In genomic region chr6:88839280-88839679, GRCh38 we compare ENCODE assay signal across 38 cellular contexts.
"Had no signal": no experiment of that assay in that cellular context is flagged by ENCODE, and none has a peak within 500 bp of the region (broad histone marks: within the 10 kb centered on the region; RNA-seq: fewer than 3 reads in every experiment).

No MANE protein-coding gene starts in this region.

- H3K27ac ChIP-seq: adrenal gland, body of pancreas, brain microvascular endothelial cell, breast epithelium, cardiac muscle cell had no signal

- H3K9me3 Mint-ChIP-seq: activated T-helper 17 cell treated with anti-CD3 and anti-CD28 coated beads, Interleukin-2, amount 50 U/mL, for 72 hours; central memory CD8-positive, alpha-beta T cell had no signal

- FAIRE-seq: astrocyte, bronchial epithelial cell had no signal

- ATAC-seq: activated naive CD4-positive, alpha-beta T cell treated with anti-CD3 and anti-CD28 coated beads, Interleukin-2, amount 50 U/mL, for 72 hours; activated naive CD8-positive, alpha-beta T cell treated with anti-CD3 and anti-CD28 coated beads, Interleukin-2, amount 50 U/mL, for 24 hours; activated T-helper 17 cell treated with anti-CD3 and anti-CD28 coated beads, Interleukin-2, amount 50 U/mL, for 72 hours; body of pancreas had no signal

- H3K4me3 Mint-ChIP-seq: activated naive CD4-positive, alpha-beta T cell treated with anti-CD3 and anti-CD28 coated beads for 36 hours; activated naive CD4-positive, alpha-beta T cell treated with anti-CD3 and anti-CD28 coated beads, Interleukin-2, amount 10 ng/mL, durations not matched to agents 7 days and 5 days; activated naive CD4-positive, alpha-beta T cell treated with anti-CD3 and anti-CD28 coated beads, Interleukin-2, amount 50 U/mL, for 24 hours; activated naive CD8-positive, alpha-beta T cell; activated naive CD8-positive, alpha-beta T cell treated with anti-CD3 and anti-CD28 coated beads for 36 hours; activated naive CD8-positive, alpha-beta T cell treated with anti-CD3 and anti-CD28 coated beads, Interleukin-2, amount 10 ng/mL, durations not matched to agents 7 days and 5 days; activated naive CD8-positive, alpha-beta T cell treated with anti-CD3 and anti-CD28 coated beads, Interleukin-2, amount 50 U/mL, for 24 hours; activated T-cell treated with anti-CD3 and anti-CD28 coated beads, Interleukin-2, amount 50 U/mL, for 24 hours; activated T-helper 1 cell treated with anti-CD3 and anti-CD28 coated beads, Interleukin-12 subunit alpha, Interleukin-12 subunit beta, Interleukin-2, Interleukin-4 antibody, amounts not matched to agents 30 ng/mL and 10 ng/mL and 1 ng/mL, durations not matched to agents 14 hours and 24 hours and 36 hours; activated T-helper 17 cell treated with anti-CD3 and anti-CD28 coated beads, Interleukin-2, amount 50 U/mL, for 72 hours; brain; central memory CD8-positive, alpha-beta T cell had no signal

- H3K27me3 Mint-ChIP-seq: activated naive CD4-positive, alpha-beta T cell treated with anti-CD3 and anti-CD28 coated beads, Interleukin-2, amount 10 ng/mL, durations not matched to agents 7 days and 5 days; activated naive CD4-positive, alpha-beta T cell treated with anti-CD3 and anti-CD28 coated beads, Interleukin-2, amount 50 U/mL, for 24 hours; activated naive CD8-positive, alpha-beta T cell; activated naive CD8-positive, alpha-beta T cell treated with anti-CD3 and anti-CD28 coated beads for 36 hours; activated naive CD8-positive, alpha-beta T cell treated with anti-CD3 and anti-CD28 coated beads, Interleukin-2, amount 10 ng/mL, durations not matched to agents 7 days and 5 days; activated naive CD8-positive, alpha-beta T cell treated with anti-CD3 and anti-CD28 coated beads, Interleukin-2, amount 50 U/mL, for 24 hours; activated T-cell treated with anti-CD3 and anti-CD28 coated beads, Interleukin-2, amount 50 U/mL, for 24 hours; activated T-helper 17 cell treated with anti-CD3 and anti-CD28 coated beads, Interleukin-2, amount 50 U/mL, for 72 hours; brain; central memory CD8-positive, alpha-beta T cell had no signal

- H3K9me3 ChIP-seq: ascending aorta, body of pancreas, breast epithelium had no signal

- H3K27me3 ChIP-seq: adrenal gland, ascending aorta, body of pancreas, brain microvascular endothelial cell, breast epithelium, cardiac muscle cell had no signal

- H3K4me3 ChIP-seq: adrenal gland, ascending aorta, body of pancreas, breast epithelium, cardiac muscle cell had no signal

- H3K4me1 ChIP-seq: adrenal gland, breast epithelium had no signal

- H3K4me1 Mint-ChIP-seq: activated naive CD4-positive, alpha-beta T cell treated with anti-CD3 and anti-CD28 coated beads, Interleukin-2, amount 10 ng/mL, durations not matched to agents 7 days and 5 days; activated naive CD4-positive, alpha-beta T cell treated with anti-CD3 and anti-CD28 coated beads, Interleukin-2, amount 50 U/mL, for 24 hours; activated naive CD8-positive, alpha-beta T cell treated with anti-CD3 and anti-CD28 coated beads for 36 hours; activated naive CD8-positive, alpha-beta T cell treated with anti-CD3 and anti-CD28 coated beads, Interleukin-2, amount 10 ng/mL, durations not matched to agents 7 days and 5 days; activated naive CD8-positive, alpha-beta T cell treated with anti-CD3 and anti-CD28 coated beads, Interleukin-2, amount 50 U/mL, for 24 hours; activated T-helper 17 cell treated with anti-CD3 and anti-CD28 coated beads, Interleukin-2, amount 50 U/mL, for 72 hours; central memory CD8-positive, alpha-beta T cell had no signal

- H3K27ac Mint-ChIP-seq: activated naive CD4-positive, alpha-beta T cell treated with anti-CD3 and anti-CD28 coated beads for 36 hours; activated naive CD4-positive, alpha-beta T cell treated with anti-CD3 and anti-CD28 coated beads, Interleukin-2, amount 10 ng/mL, durations not matched to agents 7 days and 5 days; activated naive CD4-positive, alpha-beta T cell treated with anti-CD3 and anti-CD28 coated beads, Interleukin-2, amount 50 U/mL, for 24 hours; activated naive CD4-positive, alpha-beta T cell treated with anti-CD3 and anti-CD28 coated beads, Interleukin-2, amount 50 U/mL, for 72 hours; activated naive CD8-positive, alpha-beta T cell; activated naive CD8-positive, alpha-beta T cell treated with anti-CD3 and anti-CD28 coated beads for 36 hours; activated naive CD8-positive, alpha-beta T cell treated with anti-CD3 and anti-CD28 coated beads, Interleukin-2, amount 10 ng/mL, durations not matched to agents 7 days and 5 days; activated naive CD8-positive, alpha-beta T cell treated with anti-CD3 and anti-CD28 coated beads, Interleukin-2, amount 50 U/mL, for 24 hours; activated T-cell treated with anti-CD3 and anti-CD28 coated beads, Interleukin-2, amount 50 U/mL, for 24 hours; activated T-helper 1 cell treated with anti-CD3 and anti-CD28 coated beads, Interleukin-12 subunit alpha, Interleukin-12 subunit beta, Interleukin-2, Interleukin-4 antibody, amounts not matched to agents 30 ng/mL and 10 ng/mL and 1 ng/mL, durations not matched to agents 14 hours and 24 hours and 36 hours; activated T-helper 17 cell treated with anti-CD3 and anti-CD28 coated beads, Interleukin-2, amount 50 U/mL, for 72 hours; activated T-helper 2 cell treated with anti-CD3 and anti-CD28 coated beads, Interferon-gamma antibody, Interleukin-2, Interleukin-4, amounts not matched to agents 10 μg/mL and 5 μg/mL and 100 μg/mL, durations not matched to agents 14 hours and 24 hours and 36 hours; brain had no signal

- DNase-seq: activated effector memory CD4-positive, alpha-beta T cell treated with anti-CD3 and anti-CD28 coated beads, Interleukin-2, amount 50 U/mL, for 16 hours; activated effector memory CD4-positive, alpha-beta T cell treated with Interleukin-2 at 50 U/mL for 16 hours; activated gamma-delta T cell; activated gamma-delta T cell treated with Interleukin-2 at 50 U/mL for 16 hours; activated naive CD4-positive, alpha-beta T cell; activated naive CD4-positive, alpha-beta T cell treated with anti-CD3 and anti-CD28 coated beads for 36 hours; activated naive CD4-positive, alpha-beta T cell treated with anti-CD3 and anti-CD28 coated beads, Interleukin-2, amount 10 ng/mL, durations not matched to agents 7 days and 5 days; activated naive CD4-positive, alpha-beta T cell treated with anti-CD3 and anti-CD28 coated beads, Interleukin-2, amount 50 U/mL, for 16 hours; activated naive CD4-positive, alpha-beta T cell treated with Interleukin-2 at 50 U/mL for 16 hours; activated naive CD8-positive, alpha-beta T cell treated with anti-CD3 and anti-CD28 coated beads for 36 hours; activated naive CD8-positive, alpha-beta T cell treated with anti-CD3 and anti-CD28 coated beads, Interleukin-2, amount 10 ng/mL, durations not matched to agents 7 days and 5 days; activated naive CD8-positive, alpha-beta T cell treated with anti-CD3 and anti-CD28 coated beads, Interleukin-2, amount 50 U/mL, for 24 hours; activated T-cell treated with anti-CD3 and anti-CD28 coated beads, Interleukin-2, amount 50 U/mL, for 1 hour; activated T-cell treated with anti-CD3 and anti-CD28 coated beads, Interleukin-2, amount 50 U/mL, for 24 hours; activated T-cell treated with anti-CD3 and anti-CD28 coated beads, Interleukin-2, amount 50 U/mL, for 48 hours; adrenal gland; amniotic stem cell; amygdala; anterior cingulate cortex; aorta; body of pancreas; brain microvascular endothelial cell; caudate nucleus; central memory CD4-positive, alpha-beta T cell; cerebellar nuclear complex had no signal

- H3K36me3 ChIP-seq: adrenal gland, ascending aorta, brain microvascular endothelial cell, breast epithelium, cardiac muscle cell had no signal
